ENCODE assay signal across 8 cellular contexts in genomic region chr5:91382530-91383026, GRCh38. TPM values are rescaled to one million over a fixed set of nuclear protein-coding genes. Genes with fewer than 3 reads are reported as not detected.
DNase-seq lines count a peak whose midpoint lies in the region; ATAC-seq and TF ChIP-seq lines count a peak whose summit lies in the region.

No MANE protein-coding gene starts in this region.

- TF ChIP-seq CTCF in KMS-11 (conservative IDR thresholded peaks at IDR 0.05; ENCODE audit: low read depth, low read length), result 0 out of 2 replicates have a peak, but pooled peaks have one; percentile 7
- TF ChIP-seq CTCF in liver (IDR thresholded peaks at IDR 0.05; ENCODE audit: low read depth, low read length, missing input control), result no peak
- no peak for TF ChIP-seq CTCF in GM10248 (IDR thresholded peaks at IDR 0.05; ENCODE audit: control extremely low read depth, extremely low read depth, low read depth, missing control alignments)

- CTCF ChIA-PET in GM10248 (lab: Yijun Ruan, JAX), result interaction anchor here (0.9 to 6.9 kb wide), 9 partner anchors 12 to 450 kb away, joined by 3 to 92 read pairs (median 49); no protein-coding TSS in a partner anchor

- no peak for TF ChIP-seq RAD21 in liver (IDR thresholded peaks at IDR 0.05)

- no peak overlapping the region for H3K4me3 ChIP-seq in KMS-11 (IDR thresholded peaks at IDR 0.05; ENCODE audit: insufficient read depth, low read depth, low read length)
- H3K4me3 ChIP-seq in liver (ENCODE audit: low read depth in 1 of 3, low read length in 3 of 3), result peak overlapping the region; percentile 72 to 97 (median 80)

- no peak for ATAC-seq in central memory CD8-positive, alpha-beta T cell (replicated peaks; ENCODE audit: extremely low read depth, poor library complexity, severe bottlenecking)
- no peak for ATAC-seq in HG02588 (IDR thresholded peaks at IDR 0.05; ENCODE audit: unreplicated experiment)

- in situ Hi-C loops in Caki2 (cut with HindIII; ENCODE audit: low pct_unique_long_range_greater_than_20kb, low sequenced_read_pairs), result loop anchor here (5.0 kb wide), 1 partner anchor 70 kb away; no protein-coding TSS in a partner anchor

- POLR2A ChIA-PET in GM10248 (lab: Yijun Ruan, JAX), result interaction anchor here (0.6 to 1.9 kb wide), 10 partner anchors 9 to 854 kb away, joined by 3 to 9 read pairs (median 3); no protein-coding TSS in a partner anchor

- H3K36me3 ChIP-seq in KMS-11 (ENCODE audit: insufficient read depth) (peaks cover 11% of the 10 kb centered on the region), liver (ENCODE audit: control insufficient read depth in 4 of 4, insufficient read depth in 3 of 4, low read depth in 1 of 4, low read length in 3 of 4) (peaks cover 0 to 4% (median 0%) of the 10 kb centered on the region in 4 donors)

- under 1% methylated on average over 14 of the region's 14 CpGs for WGBS in liver

- H3K4me1 ChIP-seq in KMS-11 (ENCODE audit: low read depth, poor library complexity, severe bottlenecking), result peaks cover 24% of the 10 kb centered on the region
- H3K4me1 ChIP-seq in liver (ENCODE audit: control insufficient read depth in 4 of 4, insufficient read depth in 4 of 4, low read length in 3 of 4), result peaks cover 0 to 13% (median 5%) of the 10 kb centered on the region in 4 donors

- no peak overlapping the region for H2AFZ ChIP-seq in KMS-11 (ENCODE audit: low read depth)

- H3K27me3 ChIP-seq in KMS-11 (ENCODE audit: insufficient read depth, low read depth) (no peaks in the 10 kb centered on the region), liver (ENCODE audit: control insufficient read depth in 4 of 4, insufficient read depth in 4 of 4, low read length in 3 of 4) (no peaks in the 10 kb centered on the region)

- H3K27ac ChIP-seq in KMS-11 (peak overlapping the region; percentile 99), liver (ENCODE audit: low read depth in 1 of 2, low read length in 2 of 2) (peak overlapping the region; percentile 99 to 100)

- peak overlapping the region; percentile 90 for H3K4me3 Mint-ChIP-seq in central memory CD8-positive, alpha-beta T cell

- no peaks in the 10 kb centered on the region for H3K9me3 ChIP-seq in liver (ENCODE audit: control insufficient read depth in 4 of 4, low read length in 3 of 4)

- peak overlapping the region; percentile 66 for H3K4me2 ChIP-seq in KMS-11

- H3K9ac ChIP-seq in KMS-11 (peak overlapping the region; percentile 100), liver (ENCODE audit: low read depth in 1 of 2, low read length in 2 of 2) (peak overlapping the region; percentile 100)

- peaks cover 33% of the 10 kb centered on the region for H3K4me1 Mint-ChIP-seq in central memory CD8-positive, alpha-beta T cell

- no peaks in the 10 kb centered on the region for H3K27me3 Mint-ChIP-seq in central memory CD8-positive, alpha-beta T cell

- 0 out of 2 replicates have a peak, but pooled peaks cover 6% of the 10 kb centered on the region for H4K20me1 ChIP-seq in KMS-11 (ENCODE audit: insufficient read depth)

- H3K36me3 Mint-ChIP-seq in central memory CD8-positive, alpha-beta T cell (ENCODE audit: insufficient read depth), result peaks cover 50% of the 10 kb centered on the region

- H3K27ac Mint-ChIP-seq in central memory CD8-positive, alpha-beta T cell (ENCODE audit: low read depth), result peak overlapping the region; percentile 100

- DNase-seq in Caki2 (ENCODE audit: low read depth) (peak; percentile 26), SKM-1 (lab: John Stamatoyannopoulos, UW; ENCODE audit: unreplicated experiment) (peak; percentile 52), GM10248 (ENCODE audit: extremely low spot score) (no peak)
- peak in 1 of 2 donors; percentile 21 for DNase-seq in central memory CD8-positive, alpha-beta T cell (ENCODE audit: low spot score in 2 of 2)
- DNase-seq in stimulated activated naive CD4-positive, alpha-beta T cell treated with Interleukin-2 at 50 U/mL for 16 hours (lab: John Stamatoyannopoulos, UW), result peak; percentile 1

- peaks cover 56% of the 10 kb centered on the region for H3K79me2 ChIP-seq in KMS-11 (ENCODE audit: insufficient read depth, low read depth)

- no peaks in the 10 kb centered on the region for H3K9me3 Mint-ChIP-seq in central memory CD8-positive, alpha-beta T cell

TF ChIP-seq in liver, 16 proteins besides CTCF, POLR2A, EP300 and RAD21:
- TF ChIP-seq HNF4A (conservative IDR thresholded peaks at IDR 0.05), result no peak
- TF ChIP-seq FOXA1 (IDR thresholded peaks at IDR 0.05), result no peak
- peak; percentile 12 for TF ChIP-seq ATF3 (IDR thresholded peaks at IDR 0.05)
- TF ChIP-seq YY1 (IDR thresholded peaks at IDR 0.05), result no peak
- TF ChIP-seq MAX (IDR thresholded peaks at IDR 0.05), result no peak
- TF ChIP-seq TAF1 (conservative IDR thresholded peaks at IDR 0.05), result no peak
- no peak for TF ChIP-seq ZBTB33 (IDR thresholded peaks at IDR 0.05)

RNA-seq across cellular contexts. Expression of gene ARRDC3, which starts 0.5 kb away (rescaled TPM):
- 40.5 and 45.9 TPM in 2 replicates for total RNA-seq in Caki2 (2014; rRNA removed; shearing (Covaris generic); ENCODE audit: low replicate concordance)
- 10 to 100 TPM; 33.3 to 34.7 TPM for total RNA-seq in liver
- 10 to 100 TPM in 1 of 2 donors, 1 to 10 TPM in 1; 8.8 to 70.4 TPM for polyA plus RNA-seq in liver
